Comparison of ENCODE assay signal across 8 cellular contexts in the genomic region with DNA sequence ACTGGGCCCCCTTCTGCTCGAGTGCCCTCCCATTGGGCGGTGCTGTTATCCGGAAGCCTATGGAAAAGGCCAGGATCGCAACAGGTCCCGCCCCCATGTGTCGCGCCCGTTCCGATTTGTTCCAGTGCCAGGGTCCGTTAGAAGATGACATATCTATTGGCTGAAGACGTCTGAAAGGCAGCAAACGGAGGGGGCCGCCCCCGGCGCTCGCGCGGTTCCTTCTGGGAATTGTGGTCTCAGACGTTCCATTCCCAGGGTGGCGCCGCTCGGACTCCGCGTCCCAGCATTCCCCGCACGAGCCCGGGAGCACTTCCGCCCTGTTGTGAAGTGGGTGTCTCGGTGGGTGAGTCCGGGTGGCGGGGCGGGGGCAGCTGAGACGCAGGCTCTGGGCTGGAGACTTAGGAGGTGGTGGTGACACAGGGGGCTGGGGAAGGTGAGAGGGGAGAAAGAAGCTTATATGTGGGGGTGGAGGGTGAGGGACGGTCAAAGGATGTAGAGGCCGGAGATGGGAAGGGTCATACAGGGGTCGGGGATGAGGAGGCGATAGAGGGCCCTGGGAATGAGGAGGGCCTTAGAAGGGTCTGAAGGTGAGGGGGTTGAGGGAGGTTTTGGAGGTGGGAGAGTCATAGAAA. TPM values are rescaled to one million over a fixed set of nuclear protein-coding genes. Genes with fewer than 3 reads are reported as not detected.
DNase-seq lines count a peak whose midpoint lies in the region; ATAC-seq, FAIRE-seq and TF ChIP-seq lines count a peak whose summit lies in the region.

A gene (plus strand): TSS at position 297 of the 632 bp plus-strand sequence. CDS start 6,644 bp downstream, outside the sequence.

- TF ChIP-seq CTCF in ascending aorta (IDR thresholded peaks at IDR 0.05): no peak
- no peak for TF ChIP-seq CTCF in psoas muscle (IDR thresholded peaks at IDR 0.05)

- no peaks in the 10 kb centered on the region for H3K9me3 ChIP-seq in ascending aorta
- no peaks in the 10 kb centered on the region for H3K9me3 ChIP-seq in right cardiac atrium (ENCODE audit: control insufficient read depth, low read length)
- no peaks in the 10 kb centered on the region for H3K9me3 ChIP-seq in psoas muscle

- H3K36me3 ChIP-seq in ascending aorta (no peaks in the 10 kb centered on the region), psoas muscle (ENCODE audit: insufficient read depth in 1 of 2, low read depth in 1 of 2) (no peaks in the 10 kb centered on the region)

- H3K4me3 ChIP-seq in ascending aorta (peak within 1 kb of the TSS; percentile 68 to 73), right cardiac atrium (ENCODE audit: low read length) (peak within 1 kb of the TSS; percentile 63), psoas muscle (peak within 1 kb of the TSS; percentile 67)

- no peaks in the 10 kb centered on the region for H3K27me3 ChIP-seq in ascending aorta
- no peaks in the 10 kb centered on the region for H3K27me3 ChIP-seq in right cardiac atrium (ENCODE audit: control insufficient read depth, insufficient read depth)
- H3K27me3 ChIP-seq in psoas muscle (ENCODE audit: insufficient read depth in 3 of 3, low read length in 2 of 3): no peaks in the 10 kb centered on the region

- intact Hi-C loops in ascending aorta (cut with DNase I): loop anchor here (1.0 to 5.0 kb wide), 7 partner anchors 42 to 1885 kb away; no protein-coding TSS in a partner anchor
- intact Hi-C loops in right cardiac atrium (cut with DNase I): loop anchor here in 2 of 4 donors (5.0 to 10.0 kb wide), 3 partner anchors 140 to 335 kb away; no protein-coding TSS in a partner anchor
- intact Hi-C loops in psoas muscle (cut with DNase I): loop anchor here (5.0 to 10.0 kb wide), 3 partner anchors 90 to 142 kb away; no protein-coding TSS in a partner anchor

- H3K27ac ChIP-seq in ascending aorta (peak within 1 kb of the TSS; percentile 89 to 90), right cardiac atrium (ENCODE audit: low read length) (peak within 1 kb of the TSS; percentile 71), psoas muscle (peak within 1 kb of the TSS; percentile 73)

- H3K4me1 ChIP-seq in ascending aorta (peaks cover 3 to 27% of the 10 kb centered on the region in 2 donors), right cardiac atrium (ENCODE audit: control insufficient read depth, insufficient read depth, low read length) (peaks cover 5% of the 10 kb centered on the region), psoas muscle (peaks cover 20% of the 10 kb centered on the region)

- no peak for FAIRE-seq in urothelium cell line (lab: Jason Lieb, UNC)

- ATAC-seq in GM18498 (IDR thresholded peaks at IDR 0.05; ENCODE audit: unreplicated experiment) (peak; percentile 94), HG02938 (IDR thresholded peaks at IDR 0.05; ENCODE audit: unreplicated experiment) (peak; percentile 90), right cardiac atrium (peak; percentile 95 to 96), psoas muscle (peak; percentile 94 to 95 (median 95))

- DNase-seq in NCI-H187 (lab: John Stamatoyannopoulos, UW): peak; percentile 94 to 95
- peak; percentile 28 to 95 (median 74) for DNase-seq in T-helper 2 cell
- DNase-seq in ascending aorta (ENCODE audit: low spot score in 2 of 2): peak; percentile 94 to 99
- DNase-seq in right cardiac atrium: peak; percentile 98 to 99 (median 99)
- DNase-seq in psoas muscle: peak; percentile 98 to 99
- DNase-seq in urothelium cell line (ENCODE audit: low spot score): peak; percentile 96

- under 1% methylated on average over 37 of the region's 37 CpGs for WGBS in right cardiac atrium
- WGBS in psoas muscle, 3 donors: 1 to 3% (median 2%) methylated on average over 37 of the region's 37 CpGs

RNA-seq across cellular contexts. Expression of the gene that starts here (rescaled TPM):
- total RNA-seq in ascending aorta (42.6 TPM), right cardiac atrium (1 to 10 TPM; 3.8 to 5.9 (median 5.0) TPM), psoas muscle (1 to 10 TPM; 2.0 to 4.9 (median 3.3) TPM)
- polyA plus RNA-seq in right cardiac atrium (1.6 TPM), psoas muscle (1 to 10 TPM in 1 of 3 donors, under 1 TPM in 2; 0.75 to 3.2 (median 0.85) TPM)

Comparison
In these comparisons a context has a peak if more than half of its experiments do, and no peak if none do; other contexts are left out.
1. Peak in every context shown above with its lines: DNase-seq, ATAC-seq, H3K4me3 ChIP-seq and H3K27ac ChIP-seq.